ENCODE assay signal across 21 cellular contexts in the genomic region with DNA sequence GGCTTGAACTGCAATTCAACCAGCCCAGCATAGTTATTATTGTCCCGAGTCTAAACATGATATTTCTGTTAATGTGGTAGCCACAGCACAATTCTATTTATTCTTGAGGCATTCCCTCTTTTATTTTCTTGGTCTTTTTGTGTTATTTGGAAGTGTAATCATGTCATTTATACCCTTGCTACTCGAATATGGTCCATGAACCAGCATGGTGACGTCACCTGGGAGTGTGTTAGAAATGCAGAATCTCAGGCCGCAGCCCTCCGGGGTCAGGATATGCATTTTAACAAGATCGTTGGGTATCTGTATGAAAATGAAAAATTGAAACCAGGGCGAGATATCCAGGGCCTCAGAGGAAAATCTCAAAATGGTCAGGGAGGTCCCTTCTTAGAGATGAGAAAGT.
DNase-seq lines count a peak whose midpoint lies in the region; ATAC-seq, FAIRE-seq and TF ChIP-seq lines count a peak whose summit lies in the region.
"Had no signal": no experiment of that assay in that cellular context is flagged by ENCODE, and none has a peak within 500 bp of the region (broad histone marks: within the 10 kb centered on the region; RNA-seq: fewer than 3 reads in every experiment).

No MANE protein-coding gene starts in this region.

- no peaks in the 10 kb centered on the region for H4K20me1 ChIP-seq in HepG2 (ENCODE audit: insufficient read depth, low read length)

- H2AFZ ChIP-seq in HepG2 (ENCODE audit: low read length) = no peak overlapping the region

- no peak for FAIRE-seq in HepG2 (lab: Jason Lieb, UNC)
- FAIRE-seq: A549, D721Med, G401.6, GM12891, GM19239 had no signal

- DNase-seq in HepG2 (ENCODE audit: low spot score) = no peak
- DNase-seq in right lobe of liver = no peak
- DNase-seq in endothelial cell (ENCODE audit: low spot score) = no peak
- no peak for DNase-seq in NCI-H1694 treated with DMSO at 0.1 percent for 48 hours (lab: John Stamatoyannopoulos, UW)
- no peak for DNase-seq in activated T-cell treated with anti-CD3 and anti-CD28 coated beads for 4 hours
- DNase-seq: AML-193; Caco-2; Calu3; CD4-positive, alpha-beta T cell; CD8-positive, alpha-beta T cell; DMS79 treated with DMSO at 0.1 percent for 48 hours; GF-D8 had no signal

- TF ChIP-seq EP300 in HepG2 (IDR thresholded peaks at IDR 0.05; ENCODE audit: low read depth in 2 of 2, low read length in 2 of 2) (no peak), HepG2 (CRISPR knock-in tag; IDR thresholded peaks at IDR 0.05; ENCODE audit: borderline replicate concordance) (no peak)

- no peak for TF ChIP-seq RAD21 in HepG2 (CRISPR knock-in tag; IDR thresholded peaks at IDR 0.05)

- H3K9me3 ChIP-seq in HepG2 (ENCODE audit: low read length) = no peaks in the 10 kb centered on the region
- H3K9me3 ChIP-seq in right lobe of liver = no peaks in the 10 kb centered on the region
- H3K9me3 ChIP-seq: A549; BLaER1 treated with 17β-estradiol and CSF1 and Interleukin-3, amounts not matched to agents 10 nM and 100 nM; Caco-2 had no signal

- H3K4me3 Mint-ChIP-seq in endothelial cell (ENCODE audit: unreplicated experiment) = peak overlapping the region; percentile 2
- H3K4me3 Mint-ChIP-seq: B cell; CD4-positive, alpha-beta T cell; CD8-positive, alpha-beta T cell had no signal

- BruUV-seq in HepG2 (replicated peaks; lab: Mats Ljungman, UMichigan) = no TSS peak

- H3K79me2 ChIP-seq in HepG2 (ENCODE audit: insufficient read depth, low read length) = no peaks in the 10 kb centered on the region

- TF ChIP-seq POLR2A in HepG2 (IDR thresholded peaks at IDR 0.05; ENCODE audit: insufficient read depth in 1 of 2, low read depth in 2 of 2, low read length in 2 of 2) (no peak), right lobe of liver (IDR thresholded peaks at IDR 0.05) (no peak)

- no peaks in the 10 kb centered on the region for H3K36me3 ChIP-seq in HepG2 (replicated peaks in 1 of 2; ENCODE audit: control insufficient read depth in 1 of 2, insufficient read depth in 2 of 2, low read length in 2 of 2)
- no peaks in the 10 kb centered on the region for H3K36me3 ChIP-seq in right lobe of liver

- POLR2A ChIA-PET in HepG2 (lab: Yijun Ruan, JAX) = no interaction called here

- H3K27ac ChIP-seq in HepG2 (ENCODE audit: extremely low read length, insufficient read depth, low read length) = no peak overlapping the region
- no peak overlapping the region for H3K27ac ChIP-seq in right lobe of liver
- H3K27ac ChIP-seq: 22Rv1; A549; BLaER1 treated with 17β-estradiol and CSF1 and Interleukin-3, amounts not matched to agents 10 nM and 100 nM; C4-2B had no signal

- H3K4me3 ChIP-seq in HepG2 (replicated peaks in 1 of 3; ENCODE audit: insufficient read depth in 1 of 3, low read depth in 2 of 3, low read length in 3 of 3) (no peak overlapping the region), right lobe of liver (no peak overlapping the region)
- H3K4me3 ChIP-seq: A549; BLaER1 treated with 17β-estradiol and CSF1 and Interleukin-3, amounts not matched to agents 10 nM and 100 nM had no signal

- CTCF ChIA-PET in HepG2 (lab: Yijun Ruan, JAX; ENCODE audit: low intra/inter-chr PET ratio, low total read pairs) = no interaction called here

- peaks cover 10% of the 10 kb centered on the region for H3K27me3 Mint-ChIP-seq in endothelial cell (ENCODE audit: unreplicated experiment)

- no peaks in the 10 kb centered on the region for H3K9me3 Mint-ChIP-seq in endothelial cell (ENCODE audit: unreplicated experiment)
- H3K9me3 Mint-ChIP-seq: CD4-positive, alpha-beta T cell; CD8-positive, alpha-beta T cell had no signal

- ATAC-seq in HepG2 (no peak), right lobe of liver (no peak)
- ATAC-seq: A549; CD8-positive, alpha-beta T cell had no signal

- intact Hi-C loops in HepG2 (cut with micrococcal nuclease; ENCODE audit: unreplicated experiment) (no loop called here), right lobe of liver (cut with DNase I) (no loop called here)

- H3K4me1 Mint-ChIP-seq in endothelial cell (ENCODE audit: unreplicated experiment) = peaks cover 33% of the 10 kb centered on the region
- H3K4me1 Mint-ChIP-seq: B cell had no signal

- no peak overlapping the region for H3K4me2 ChIP-seq in HepG2 (ENCODE audit: low read depth, low read length)
- H3K4me2 ChIP-seq: A549; BLaER1 treated with 17β-estradiol and CSF1 and Interleukin-3, amounts not matched to agents 10 nM and 100 nM had no signal

- H3K9ac ChIP-seq in HepG2 (ENCODE audit: insufficient read depth, low read depth, low read length) = no peak overlapping the region
- H3K9ac ChIP-seq: BLaER1 treated with 17β-estradiol and CSF1 and Interleukin-3, amounts not matched to agents 10 nM and 100 nM had no signal

- H3K4me1 ChIP-seq in HepG2 (ENCODE audit: insufficient read depth, low read length) (no peaks in the 10 kb centered on the region), right lobe of liver (no peaks in the 10 kb centered on the region)
- H3K4me1 ChIP-seq: A549; BLaER1 treated with 17β-estradiol and CSF1 and Interleukin-3, amounts not matched to agents 10 nM and 100 nM had no signal

- in situ Hi-C loops in HepG2 (cut with HindIII; ENCODE audit: extremely low pct_ligation_motif_present, low pct_unique_long_range_greater_than_20kb) = no loop called here

- H3K36me3 Mint-ChIP-seq in endothelial cell (ENCODE audit: low read depth, unreplicated experiment) = peaks cover 39% of the 10 kb centered on the region
- H3K36me3 Mint-ChIP-seq: CD8-positive, alpha-beta T cell had no signal

- H3K27me3 ChIP-seq in HepG2 (ENCODE audit: control insufficient read depth in 1 of 2, insufficient read depth in 2 of 2, low read length in 2 of 2) (peaks cover 1 to 12% of the 10 kb centered on the region in 2 experiments; a peak in 2 of 5 replicates), right lobe of liver (no peaks in the 10 kb centered on the region)
- H3K27me3 ChIP-seq: BLaER1 treated with 17β-estradiol and CSF1 and Interleukin-3, amounts not matched to agents 10 nM and 100 nM had no signal

- H3K27ac Mint-ChIP-seq in endothelial cell (ENCODE audit: unreplicated experiment) = no peak overlapping the region
- H3K27ac Mint-ChIP-seq: B cell; CD4-positive, alpha-beta T cell; CD8-positive, alpha-beta T cell had no signal

- WGBS in HepG2 (ENCODE audit: low lambda C conversion rate) = 29% methylated on average over 7 of the region's 7 CpGs
- WGBS in right lobe of liver (ENCODE audit: insufficient coverage, low coverage, low lambda C conversion rate, missing lambda C conversion rate) = 80% methylated on average over 7 of the region's 7 CpGs

- TF ChIP-seq CTCF in HepG2 (CRISPR knock-in tag; IDR thresholded peaks at IDR 0.05) (no peak), right lobe of liver (IDR thresholded peaks at IDR 0.05) (no peak), endothelial cell (IDR thresholded peaks at IDR 0.05; ENCODE audit: unreplicated experiment) (no peak)

TF ChIP-seq in HepG2, 621 proteins besides CTCF, POLR2A, EP300 and RAD21 (continues in another document):
- TF ChIP-seq CREB1 (IDR thresholded peaks at IDR 0.05) (peak; percentile 93), CREB1 (CRISPR knock-in tag; IDR thresholded peaks at IDR 0.05) (no peak), MTF1 (CRISPR knock-in tag; IDR thresholded peaks at IDR 0.05) (no peak), ZEB1 (IDR thresholded peaks at IDR 0.05; ENCODE audit: insufficient replicate concordance, low read depth) (no peak), HNF4A (CRISPR knock-in tag; IDR thresholded peaks at IDR 0.05) (no peak), RFXAP (CRISPR knock-in tag; IDR thresholded peaks at IDR 0.05; ENCODE audit: borderline replicate concordance) (no peak), ZNF850 (CRISPR knock-in tag; conservative IDR thresholded peaks at IDR 0.05) (no peak), ISX (CRISPR knock-in tag; conservative IDR thresholded peaks at IDR 0.05) (no peak), ZNF841 (CRISPR knock-in tag; IDR thresholded peaks at IDR 0.05; ENCODE audit: borderline replicate concordance) (no peak), ZNF746 (CRISPR knock-in tag; IDR thresholded peaks at IDR 0.05) (no peak), MEF2D (CRISPR knock-in tag; IDR thresholded peaks at IDR 0.05) (no peak)
- TF ChIP-seq, protein P1, sequence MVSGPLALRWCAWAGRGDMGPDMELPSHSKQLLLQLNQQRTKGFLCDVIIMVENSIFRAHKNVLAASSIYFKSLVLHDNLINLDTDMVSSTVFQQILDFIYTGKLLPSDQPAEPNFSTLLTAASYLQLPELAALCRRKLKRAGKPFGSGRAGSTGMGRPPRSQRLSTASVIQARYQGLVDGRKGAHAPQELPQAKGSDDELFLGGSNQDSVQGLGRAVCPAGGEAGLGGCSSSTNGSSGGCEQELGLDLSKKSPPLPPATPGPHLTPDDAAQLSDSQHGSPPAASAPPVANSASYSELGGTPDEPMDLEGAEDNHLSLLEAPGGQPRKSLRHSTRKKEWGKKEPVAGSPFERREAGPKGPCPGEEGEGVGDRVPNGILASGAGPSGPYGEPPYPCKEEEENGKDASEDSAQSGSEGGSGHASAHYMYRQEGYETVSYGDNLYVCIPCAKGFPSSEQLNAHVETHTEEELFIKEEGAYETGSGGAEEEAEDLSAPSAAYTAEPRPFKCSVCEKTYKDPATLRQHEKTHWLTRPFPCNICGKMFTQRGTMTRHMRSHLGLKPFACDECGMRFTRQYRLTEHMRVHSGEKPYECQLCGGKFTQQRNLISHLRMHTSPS (CRISPR knock-in tag; IDR thresholded peaks at IDR 0.05; ENCODE audit: low read depth) = no peak
